Comparison of ENCODE assay signal across 17 cellular contexts in the genomic region with DNA sequence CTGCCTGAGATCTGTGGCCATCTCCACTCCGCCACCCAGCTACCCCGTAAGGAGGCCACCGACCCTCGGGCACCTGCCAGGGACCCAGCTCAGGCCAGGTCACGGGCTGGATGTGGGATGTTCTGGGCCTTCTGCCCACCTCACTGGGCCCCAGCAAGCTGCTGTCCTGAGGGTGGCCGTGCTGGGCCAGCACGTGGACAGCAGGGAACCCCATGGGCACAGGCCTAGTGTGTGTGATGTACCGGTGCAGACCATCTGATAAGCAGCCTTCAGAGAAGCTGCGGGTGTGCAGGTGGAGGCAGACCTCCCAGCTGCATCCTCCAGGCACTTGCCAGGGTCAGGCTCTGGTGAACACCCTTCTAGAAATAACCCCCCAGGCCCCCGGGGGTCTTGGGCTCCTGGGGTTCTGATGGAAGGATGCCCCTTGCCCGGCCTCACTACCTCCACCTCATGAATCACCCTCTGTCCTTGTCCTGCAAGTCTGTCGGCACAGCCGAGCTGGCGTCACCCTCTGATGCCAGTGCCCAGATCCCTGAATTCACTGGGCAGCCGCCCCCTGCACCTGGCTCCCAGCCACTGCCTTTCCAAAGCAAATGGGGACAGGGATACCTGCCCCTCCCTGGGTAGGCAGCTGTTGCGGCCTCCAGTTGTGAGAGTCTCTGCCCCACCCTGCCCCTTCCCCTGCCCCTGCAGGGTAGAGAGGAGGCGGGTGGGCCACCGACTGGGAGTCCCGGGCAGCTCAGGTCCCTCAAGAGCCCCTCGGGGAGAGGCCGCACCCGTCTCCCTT.
DNase-seq lines count a peak whose midpoint lies in the region; ATAC-seq and TF ChIP-seq lines count a peak whose summit lies in the region.
"Had no signal": no experiment of that assay in that cellular context is flagged by ENCODE, and none has a peak within 500 bp of the region (broad histone marks: within the 10 kb centered on the region; RNA-seq: fewer than 3 reads in every experiment).

No MANE protein-coding gene starts in this region.

- no peaks in the 10 kb centered on the region for H4K20me1 ChIP-seq in SK-N-SH (ENCODE audit: insufficient read depth)

- no peak for TF ChIP-seq CTCF in SK-N-SH (IDR thresholded peaks at IDR 0.05)

- 94% methylated on average over 3 of the region's 22 CpGs for WGBS in SK-N-SH (ENCODE audit: low lambda C conversion rate)

- H3K9me3 ChIP-seq in SK-N-SH: no peaks in the 10 kb centered on the region

- POLR2A ChIA-PET in SK-N-SH (lab: Yijun Ruan, JAX): no interaction called here

- H3K36me3 ChIP-seq in SK-N-SH (replicated peaks in 1 of 2; ENCODE audit: control insufficient read depth in 1 of 2, insufficient read depth in 2 of 2, low read length in 1 of 2): no peaks in the 10 kb centered on the region

- peak; percentile 61 for DNase-seq in SK-N-SH
- DNase-seq in medulla oblongata (ENCODE audit: extremely low spot score): peak; percentile 61
- DNase-seq in NK-92 (lab: John Stamatoyannopoulos, UW; ENCODE audit: unreplicated experiment): no peak
- DNase-seq in NCI-H446 treated with DMSO at 0.1 percent for 48 hours (lab: John Stamatoyannopoulos, UW): no peak
- DNase-seq in GOT3 (lab: John Stamatoyannopoulos, UW): no peak
- DNase-seq: 8988T; activated effector memory CD4-positive, alpha-beta T cell treated with anti-CD3 and anti-CD28 coated beads, Interleukin-2, amount 50 U/mL, for 16 hours; NCI-H1105 treated with DMSO at 0.1 percent for 48 hours; nephron progenitor cell; SHP77; stimulated activated CD4-positive, alpha-beta T cell treated with anti-CD3 and anti-CD28 coated beads, Interleukin-2, amount 100 ng/mL, for 48 hours; trophoblast cell had no signal

- peaks cover 0 to 13% of the 10 kb centered on the region in 2 experiments; a peak in 1 of 4 replicates for H3K4me1 ChIP-seq in SK-N-SH (ENCODE audit: control insufficient read depth in 1 of 2, insufficient read depth in 2 of 2, low read depth in 1 of 2, low read length in 1 of 2)

- no peak overlapping the region for H3K4me3 ChIP-seq in SK-N-SH (ENCODE audit: low read depth in 2 of 2, low read length in 1 of 2)

- H2AFZ ChIP-seq in SK-N-SH (ENCODE audit: low read depth): no peak overlapping the region

- TF ChIP-seq RAD21 in SK-N-SH (IDR thresholded peaks at IDR 0.05; ENCODE audit: low read length): no peak

- CTCF ChIA-PET in SK-N-SH (lab: Yijun Ruan, JAX): interaction anchor here (1.0 to 3.6 kb wide), 4 partner anchors 45 to 137 kb away, joined by 3 to 15 read pairs (median 4); no protein-coding TSS in a partner anchor

- H3F3A ChIP-seq in SK-N-SH (replicated peaks; ENCODE audit: insufficient read depth): no peaks in the 10 kb centered on the region

- no peak overlapping the region for H3K4me2 ChIP-seq in SK-N-SH

- H3K27me3 ChIP-seq in SK-N-SH (ENCODE audit: insufficient read depth): no peaks in the 10 kb centered on the region

- TF ChIP-seq EP300 in SK-N-SH (IDR thresholded peaks at IDR 0.05; ENCODE audit: borderline replicate concordance in 1 of 2, low read depth in 1 of 2, low read length in 1 of 2): no peak

- no peaks in the 10 kb centered on the region for H3K9me2 ChIP-seq in SK-N-SH

- no peak for ATAC-seq in SK-N-SH treated with all-trans-retinoic acid at 6 μM for 48 hours
- ATAC-seq: activated CD4-positive, CD25-positive, alpha-beta regulatory T cell treated with anti-CD3 and anti-CD28 coated beads, Interleukin-2, amount 50 U/mL, for 24 hours had no signal

- H3K27ac ChIP-seq in SK-N-SH (ENCODE audit: low read depth in 2 of 2, low read length in 1 of 2) (no peak overlapping the region; a peak in 1 of 4 replicates), cingulate gyrus (ENCODE audit: low read depth, low read length) (peak overlapping the region; percentile 98), temporal lobe (ENCODE audit: low read depth, low read length) (peak overlapping the region; percentile 97)
- H3K27ac ChIP-seq: C4-2B had no signal

- no peak overlapping the region for H3K9ac ChIP-seq in SK-N-SH

- H3K79me2 ChIP-seq in SK-N-SH (ENCODE audit: insufficient read depth): no peaks in the 10 kb centered on the region

TF ChIP-seq in SK-N-SH, 30 proteins besides CTCF, POLR2A, EP300 and RAD21:
- TF ChIP-seq NRF1 (IDR thresholded peaks at IDR 0.05; ENCODE audit: low read depth, low read length) (no peak), GATA2 (CRISPR knock-in tag; IDR thresholded peaks at IDR 0.05) (peak; percentile 61)

TF ChIP-seq in SK-N-SH treated with all-trans-retinoic acid at 6 μM for 48 hours, 23 proteins besides CTCF, POLR2A, EP300 and RAD21 (continues in another document):
- TF ChIP-seq OSR1 (CRISPR knock-in tag; IDR thresholded peaks at IDR 0.05) (no peak), ISL1 (CRISPR knock-in tag; IDR thresholded peaks at IDR 0.05) (no peak), TCF4 (CRISPR knock-in tag; IDR thresholded peaks at IDR 0.05; ENCODE audit: borderline replicate concordance) (no peak), ARNTL (CRISPR knock-in tag; IDR thresholded peaks at IDR 0.05; ENCODE audit: borderline replicate concordance, low read depth) (no peak), ZC3H10 (CRISPR knock-in tag; IDR thresholded peaks at IDR 0.05) (no peak), ZNF565 (CRISPR knock-in tag; conservative IDR thresholded peaks at IDR 0.05; ENCODE audit: low read depth) (no peak), RARB (CRISPR knock-in tag; IDR thresholded peaks at IDR 0.05) (no peak), ZNF70 (CRISPR knock-in tag; IDR thresholded peaks at IDR 0.05) (no peak), ZFP3 (CRISPR knock-in tag; IDR thresholded peaks at IDR 0.05) (no peak), BACH2 (CRISPR knock-in tag; IDR thresholded peaks at IDR 0.05; ENCODE audit: borderline replicate concordance) (no peak), TOX (CRISPR knock-in tag; IDR thresholded peaks at IDR 0.05; ENCODE audit: borderline replicate concordance) (no peak)
- TF ChIP-seq, protein P1, sequence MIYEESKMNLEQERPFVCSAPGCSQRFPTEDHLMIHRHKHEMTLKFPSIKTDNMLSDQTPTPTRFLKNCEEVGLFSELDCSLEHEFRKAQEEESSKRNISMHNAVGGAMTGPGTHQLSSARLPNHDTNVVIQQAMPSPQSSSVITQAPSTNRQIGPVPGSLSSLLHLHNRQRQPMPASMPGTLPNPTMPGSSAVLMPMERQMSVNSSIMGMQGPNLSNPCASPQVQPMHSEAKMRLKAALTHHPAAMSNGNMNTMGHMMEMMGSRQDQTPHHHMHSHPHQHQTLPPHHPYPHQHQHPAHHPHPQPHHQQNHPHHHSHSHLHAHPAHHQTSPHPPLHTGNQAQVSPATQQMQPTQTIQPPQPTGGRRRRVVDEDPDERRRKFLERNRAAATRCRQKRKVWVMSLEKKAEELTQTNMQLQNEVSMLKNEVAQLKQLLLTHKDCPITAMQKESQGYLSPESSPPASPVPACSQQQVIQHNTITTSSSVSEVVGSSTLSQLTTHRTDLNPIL (CRISPR knock-in tag; IDR thresholded peaks at IDR 0.05; ENCODE audit: low read depth): no peak
- TF ChIP-seq, protein P2, sequence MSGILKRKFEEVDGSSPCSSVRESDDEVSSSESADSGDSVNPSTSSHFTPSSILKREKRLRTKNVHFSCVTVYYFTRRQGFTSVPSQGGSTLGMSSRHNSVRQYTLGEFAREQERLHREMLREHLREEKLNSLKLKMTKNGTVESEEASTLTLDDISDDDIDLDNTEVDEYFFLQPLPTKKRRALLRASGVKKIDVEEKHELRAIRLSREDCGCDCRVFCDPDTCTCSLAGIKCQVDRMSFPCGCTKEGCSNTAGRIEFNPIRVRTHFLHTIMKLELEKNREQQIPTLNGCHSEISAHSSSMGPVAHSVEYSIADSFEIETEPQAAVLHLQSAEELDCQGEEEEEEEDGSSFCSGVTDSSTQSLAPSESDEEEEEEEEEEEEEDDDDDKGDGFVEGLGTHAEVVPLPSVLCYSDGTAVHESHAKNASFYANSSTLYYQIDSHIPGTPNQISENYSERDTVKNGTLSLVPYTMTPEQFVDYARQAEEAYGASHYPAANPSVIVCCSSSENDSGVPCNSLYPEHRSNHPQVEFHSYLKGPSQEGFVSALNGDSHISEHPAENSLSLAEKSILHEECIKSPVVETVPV (CRISPR knock-in tag; IDR thresholded peaks at IDR 0.05): no peak
- TF ChIP-seq, protein P3, sequence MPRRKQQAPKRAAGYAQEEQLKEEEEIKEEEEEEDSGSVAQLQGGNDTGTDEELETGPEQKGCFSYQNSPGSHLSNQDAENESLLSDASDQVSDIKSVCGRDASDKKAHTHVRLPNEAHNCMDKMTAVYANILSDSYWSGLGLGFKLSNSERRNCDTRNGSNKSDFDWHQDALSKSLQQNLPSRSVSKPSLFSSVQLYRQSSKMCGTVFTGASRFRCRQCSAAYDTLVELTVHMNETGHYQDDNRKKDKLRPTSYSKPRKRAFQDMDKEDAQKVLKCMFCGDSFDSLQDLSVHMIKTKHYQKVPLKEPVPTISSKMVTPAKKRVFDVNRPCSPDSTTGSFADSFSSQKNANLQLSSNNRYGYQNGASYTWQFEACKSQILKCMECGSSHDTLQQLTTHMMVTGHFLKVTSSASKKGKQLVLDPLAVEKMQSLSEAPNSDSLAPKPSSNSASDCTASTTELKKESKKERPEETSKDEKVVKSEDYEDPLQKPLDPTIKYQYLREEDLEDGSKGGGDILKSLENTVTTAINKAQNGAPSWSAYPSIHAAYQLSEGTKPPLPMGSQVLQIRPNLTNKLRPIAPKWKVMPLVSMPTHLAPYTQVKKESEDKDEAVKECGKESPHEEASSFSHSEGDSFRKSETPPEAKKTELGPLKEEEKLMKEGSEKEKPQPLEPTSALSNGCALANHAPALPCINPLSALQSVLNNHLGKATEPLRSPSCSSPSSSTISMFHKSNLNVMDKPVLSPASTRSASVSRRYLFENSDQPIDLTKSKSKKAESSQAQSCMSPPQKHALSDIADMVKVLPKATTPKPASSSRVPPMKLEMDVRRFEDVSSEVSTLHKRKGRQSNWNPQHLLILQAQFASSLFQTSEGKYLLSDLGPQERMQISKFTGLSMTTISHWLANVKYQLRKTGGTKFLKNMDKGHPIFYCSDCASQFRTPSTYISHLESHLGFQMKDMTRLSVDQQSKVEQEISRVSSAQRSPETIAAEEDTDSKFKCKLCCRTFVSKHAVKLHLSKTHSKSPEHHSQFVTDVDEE (CRISPR knock-in tag; IDR thresholded peaks at IDR 0.05): no peak
- TF ChIP-seq, protein P4, sequence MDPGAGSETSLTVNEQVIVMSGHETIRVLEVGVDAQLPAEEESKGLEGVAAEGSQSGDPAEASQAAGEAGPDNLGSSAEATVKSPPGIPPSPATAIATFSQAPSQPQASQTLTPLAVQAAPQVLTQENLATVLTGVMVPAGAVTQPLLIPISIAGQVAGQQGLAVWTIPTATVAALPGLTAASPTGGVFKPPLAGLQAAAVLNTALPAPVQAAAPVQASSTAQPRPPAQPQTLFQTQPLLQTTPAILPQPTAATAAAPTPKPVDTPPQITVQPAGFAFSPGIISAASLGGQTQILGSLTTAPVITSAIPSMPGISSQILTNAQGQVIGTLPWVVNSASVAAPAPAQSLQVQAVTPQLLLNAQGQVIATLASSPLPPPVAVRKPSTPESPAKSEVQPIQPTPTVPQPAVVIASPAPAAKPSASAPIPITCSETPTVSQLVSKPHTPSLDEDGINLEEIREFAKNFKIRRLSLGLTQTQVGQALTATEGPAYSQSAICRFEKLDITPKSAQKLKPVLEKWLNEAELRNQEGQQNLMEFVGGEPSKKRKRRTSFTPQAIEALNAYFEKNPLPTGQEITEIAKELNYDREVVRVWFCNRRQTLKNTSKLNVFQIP (CRISPR knock-in tag; IDR thresholded peaks at IDR 0.05; ENCODE audit: borderline replicate concordance, low read depth): no peak

Comparison
In these comparisons a context has a peak if more than half of its experiments do, and no peak if none do; other contexts are left out.
1. DNase-seq: peak in SK-N-SH (single experiment) and medulla oblongata (single experiment); none in NK-92 (single experiment), NCI-H446 treated with DMSO at 0.1 percent for 48 hours (single experiment) and GOT3 (single experiment).
2. H3K27ac ChIP-seq: peak in cingulate gyrus (single experiment) and temporal lobe (single experiment); none in SK-N-SH (0 of 2).